In the genomic region with DNA sequence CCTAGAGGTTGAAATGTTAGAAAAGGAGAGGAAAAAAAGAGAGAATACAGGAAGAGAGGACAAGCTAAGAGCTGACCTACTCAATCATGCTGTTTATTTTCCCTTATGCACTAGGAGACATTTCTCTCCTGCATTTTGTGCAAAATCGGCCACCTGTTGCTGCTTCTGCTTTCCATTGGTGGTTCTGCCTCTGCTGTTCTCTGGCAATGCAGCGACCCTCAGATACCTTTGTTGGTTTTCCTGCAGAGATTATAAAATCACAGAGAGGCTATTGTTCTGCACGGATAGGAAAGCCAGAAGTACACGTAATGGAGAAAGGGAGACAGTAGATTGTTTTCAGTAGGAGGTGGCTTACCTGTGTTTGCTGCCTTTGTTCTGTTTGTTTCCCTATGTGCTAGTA, we compare ENCODE assay signal across 15 cellular contexts.
"Had no signal": no experiment of that assay in that cellular context is flagged by ENCODE, and none has a peak within 500 bp of the region (broad histone marks: within the 10 kb centered on the region; RNA-seq: fewer than 3 reads in every experiment).

No MANE protein-coding gene starts in this region.

- ATAC-seq: activated naive CD8-positive, alpha-beta T cell treated with anti-CD3 and anti-CD28 coated beads, Interleukin-2, amount 50 U/mL, for 24 hours; T-cell had no signal

- H3K27ac ChIP-seq: esophagus muscularis mucosa, ovary, stomach, tibial artery had no signal

- DNase-seq: activated CD4-positive, alpha-beta T cell treated with anti-CD3 and anti-CD28 coated beads for 1 hour; activated CD4-positive, alpha-beta T cell treated with anti-CD3 and anti-CD28 coated beads, Interleukin-2, amount 50 U/mL, for 4 hours; activated naive CD4-positive, alpha-beta T cell treated with anti-CD3 and anti-CD28 coated beads for 36 hours; activated naive CD8-positive, alpha-beta T cell treated with anti-CD3 and anti-CD28 coated beads, Interleukin-2, amount 50 U/mL, for 24 hours; activated T-cell treated with anti-CD3 and anti-CD28 coated beads, Interleukin-2, amount 50 U/mL, for 1 hour; aorta; hippocampal formation; ovary; stimulated activated CD4-positive, alpha-beta T cell treated with anti-CD3 and anti-CD28 coated beads, Interleukin-12 subunit alpha, Interleukin-12 subunit beta, amount 100 ng/mL, for 4 hours; stimulated activated CD4-positive, alpha-beta T cell treated with anti-CD3 and anti-CD28 coated beads, Interleukin-2, amount 100 ng/mL, for 24 hours; stomach; T-cell; T-helper 9 cell; tibial artery had no signal
